ENCODE assay signal across 7 cellular contexts in the genomic region with DNA sequence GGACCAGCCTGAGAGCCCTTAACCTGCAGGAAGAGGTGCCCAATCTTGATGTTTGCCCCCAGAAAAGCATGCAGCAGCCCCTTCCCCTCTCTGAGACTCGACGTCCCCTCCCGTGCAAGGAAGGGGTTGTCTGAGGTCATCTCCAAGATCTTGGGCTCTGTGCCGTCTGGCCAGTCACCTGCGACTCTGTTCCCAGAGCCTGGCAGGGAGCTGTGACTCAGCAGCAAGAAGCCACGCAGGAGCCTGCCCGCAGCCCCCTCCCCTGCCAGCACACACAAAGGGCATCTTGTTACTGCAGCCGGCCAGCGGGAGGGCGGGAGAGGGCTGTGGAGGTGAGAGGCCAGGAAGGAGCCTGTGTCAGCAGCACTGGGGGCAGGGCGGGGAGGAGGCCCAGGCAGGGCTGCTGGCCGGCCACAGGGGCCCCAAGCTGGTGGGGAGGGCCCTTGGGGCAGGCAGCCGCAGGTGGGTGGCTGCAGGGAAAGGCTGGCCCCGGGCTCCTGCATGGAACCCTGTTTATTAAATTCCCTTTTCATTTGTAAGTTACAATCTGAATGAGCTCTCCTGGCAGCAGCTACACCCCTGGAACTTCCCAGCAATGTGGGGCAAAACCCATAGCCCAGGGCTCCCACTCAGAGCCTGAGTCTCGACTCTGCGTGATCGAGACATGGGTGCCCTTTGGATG.
A peak's percentile ranks its signal among the peaks of the same experiment; 100 is the strongest.
DNase-seq lines count a peak whose midpoint lies in the region; ATAC-seq and TF ChIP-seq lines count a peak whose summit lies in the region.

No MANE protein-coding gene starts in this region.

- H3K4me3 Mint-ChIP-seq in stimulated activated effector memory CD8-positive, alpha-beta T cell treated with anti-CD3 and anti-CD28 coated beads, Interleukin-12 subunit alpha, Interleukin-12 subunit beta, amount 100 ng/mL, for 72 hours: no peak overlapping the region
- no peak overlapping the region for H3K4me3 Mint-ChIP-seq in activated CD8-positive, alpha-beta memory T cell treated with anti-CD3 and anti-CD28 coated beads, Interleukin-2, amount 10 ng/mL, durations not matched to agents 7 days and 5 days

- no peaks in the 10 kb centered on the region for H3K9me3 Mint-ChIP-seq in stimulated activated effector memory CD8-positive, alpha-beta T cell treated with anti-CD3 and anti-CD28 coated beads, Interleukin-12 subunit alpha, Interleukin-12 subunit beta, amount 100 ng/mL, for 72 hours
- no peaks in the 10 kb centered on the region for H3K9me3 Mint-ChIP-seq in activated CD8-positive, alpha-beta memory T cell treated with anti-CD3 and anti-CD28 coated beads, Interleukin-2, amount 10 ng/mL, durations not matched to agents 7 days and 5 days (ENCODE audit: low read depth)

- H3K27me3 ChIP-seq in IMR-90 (ENCODE audit: control insufficient read depth, insufficient read depth, low read length) (no peaks in the 10 kb centered on the region), hepatocyte (no peaks in the 10 kb centered on the region)

- intact Hi-C loops in IMR-90 (cut with micrococcal nuclease) (no loop called here), lower leg skin (cut with DNase I; ENCODE audit: low total_unique reads) (no loop called here)

- H4K5ac ChIP-seq in IMR-90 (ENCODE audit: low read depth, low read length): peak overlapping the region; percentile 38

- CTCF ChIA-PET in IMR-90 (lab: Yijun Ruan, JAX): no interaction called here
- CTCF ChIA-PET in activated CD8-positive, alpha-beta memory T cell treated with anti-CD3 and anti-CD28 coated beads, Interleukin-2, amount 10 ng/mL, durations not matched to agents 7 days and 5 days (lab: Charles Lee): interaction anchor here (1.3 kb wide), 1 partner anchor 10 kb away, joined by 6 read pairs; no protein-coding TSS in a partner anchor

- TF ChIP-seq CTCF in IMR-90 (conservative IDR thresholded peaks at IDR 0.05; ENCODE audit: low read depth, low read length) (no peak), hepatocyte (IDR thresholded peaks at IDR 0.05; ENCODE audit: poor library complexity) (no peak), lower leg skin (IDR thresholded peaks at IDR 0.05) (no peak)

- H2BK5ac ChIP-seq in IMR-90 (ENCODE audit: low read depth, low read length, poor library complexity, severe bottlenecking): no peak overlapping the region

- no peak overlapping the region for H3K56ac ChIP-seq in IMR-90 (ENCODE audit: extremely low read depth, insufficient read depth, low read length)

- peak overlapping the region; percentile 89; the same call in 2 of the 3 replicates for H2BK15ac ChIP-seq in IMR-90 (ENCODE audit: low read depth, low read length)

- H3K9me3 ChIP-seq in IMR-90 (ENCODE audit: control insufficient read depth, insufficient read depth, low read length) (no peaks in the 10 kb centered on the region), hepatocyte (ENCODE audit: low read depth) (no peaks in the 10 kb centered on the region)

- no TSS peak for BruUV-seq in IMR-90 (replicated peaks; lab: Mats Ljungman, UMichigan)

- in situ Hi-C loops in IMR-90 (cut with MboI; ENCODE audit: low sequenced_read_pairs): no loop called here

- H2AFZ ChIP-seq in IMR-90 (replicated peaks; ENCODE audit: low read length, poor library complexity): peak overlapping the region; percentile 76
- H2AFZ ChIP-seq in hepatocyte: no peak overlapping the region

- no peak overlapping the region for H3K4me2 ChIP-seq in IMR-90 (ENCODE audit: low read depth, low read length)
- H3K4me2 ChIP-seq in hepatocyte: peak overlapping the region; percentile 37

- H3K4me1 Mint-ChIP-seq in stimulated activated effector memory CD8-positive, alpha-beta T cell treated with anti-CD3 and anti-CD28 coated beads, Interleukin-12 subunit alpha, Interleukin-12 subunit beta, amount 100 ng/mL, for 72 hours: no peaks in the 10 kb centered on the region
- no peaks in the 10 kb centered on the region for H3K4me1 Mint-ChIP-seq in activated CD8-positive, alpha-beta memory T cell treated with anti-CD3 and anti-CD28 coated beads, Interleukin-2, amount 10 ng/mL, durations not matched to agents 7 days and 5 days

- H3K27ac Mint-ChIP-seq in stimulated activated effector memory CD8-positive, alpha-beta T cell treated with anti-CD3 and anti-CD28 coated beads, Interleukin-12 subunit alpha, Interleukin-12 subunit beta, amount 100 ng/mL, for 72 hours: peak overlapping the region; percentile 23
- H3K27ac Mint-ChIP-seq in activated CD8-positive, alpha-beta memory T cell treated with anti-CD3 and anti-CD28 coated beads, Interleukin-2, amount 10 ng/mL, durations not matched to agents 7 days and 5 days: no peak overlapping the region

- H3K4ac ChIP-seq in IMR-90 (ENCODE audit: low read depth, low read length): peak overlapping the region; percentile 66

- H3K23ac ChIP-seq in IMR-90 (ENCODE audit: low read depth, low read length): no peak overlapping the region

- H3K79me1 ChIP-seq in IMR-90 (ENCODE audit: low read depth in 1 of 2, low read length in 2 of 2): no peaks in the 10 kb centered on the region; a peak in 1 of 4 replicates

- DNase-seq in IMR-90 (peak; percentile 60), SW480 (ENCODE audit: low spot score) (peak; percentile 91), hepatocyte (ENCODE audit: low spot score) (peak; percentile 80), lower leg skin (ENCODE audit: low spot score in 2 of 2) (no peak)
- no peak for DNase-seq in stimulated activated effector memory CD8-positive, alpha-beta T cell treated with anti-CD3 and anti-CD28 coated beads, Interleukin-12 subunit alpha, Interleukin-12 subunit beta, amount 100 ng/mL, for 72 hours (ENCODE audit: low spot score in 2 of 2)
- DNase-seq in activated CD8-positive, alpha-beta memory T cell treated with anti-CD3 and anti-CD28 coated beads, Interleukin-2, amount 10 ng/mL, durations not matched to agents 7 days and 5 days: no peak
- DNase-seq in activated CD4-positive, alpha-beta T cell treated with anti-CD3 and anti-CD28 coated beads for 1 hour: no peak

- H4K20me1 ChIP-seq in IMR-90 (ENCODE audit: insufficient read depth, low read length) (no peaks in the 10 kb centered on the region), hepatocyte (ENCODE audit: insufficient read depth, poor library complexity, severe bottlenecking) (no peaks in the 10 kb centered on the region)

- no peaks in the 10 kb centered on the region for H3K36me3 Mint-ChIP-seq in stimulated activated effector memory CD8-positive, alpha-beta T cell treated with anti-CD3 and anti-CD28 coated beads, Interleukin-12 subunit alpha, Interleukin-12 subunit beta, amount 100 ng/mL, for 72 hours
- no peaks in the 10 kb centered on the region for H3K36me3 Mint-ChIP-seq in activated CD8-positive, alpha-beta memory T cell treated with anti-CD3 and anti-CD28 coated beads, Interleukin-2, amount 10 ng/mL, durations not matched to agents 7 days and 5 days

- H3K4me1 ChIP-seq in IMR-90 (ENCODE audit: control insufficient read depth, insufficient read depth, low read length): peaks cover 17% of the 10 kb centered on the region
- peaks cover 23% of the 10 kb centered on the region for H3K4me1 ChIP-seq in hepatocyte (ENCODE audit: insufficient read depth)

- H3K79me2 ChIP-seq in hepatocyte: no peaks in the 10 kb centered on the region

- H2AK5ac ChIP-seq in IMR-90 (ENCODE audit: low read depth, low read length): peak overlapping the region; percentile 83

- peak overlapping the region; percentile 79 for H3K14ac ChIP-seq in IMR-90 (replicated peaks; ENCODE audit: low read depth, low read length)

- H2AK9ac ChIP-seq in IMR-90 (replicated peaks; ENCODE audit: low read depth, low read length, poor library complexity): peak overlapping the region; percentile 67

- peak; percentile 13; the same call in 1 of the 2 replicates for TF ChIP-seq RAD21 in IMR-90 (IDR thresholded peaks at IDR 0.05; ENCODE audit: low read length)

- H3K9me1 ChIP-seq in IMR-90 (ENCODE audit: insufficient read depth, low read length): peaks cover 4% of the 10 kb centered on the region

- H3K4me3 ChIP-seq in IMR-90 (ENCODE audit: insufficient read depth, low read depth, low read length) (no peak overlapping the region), hepatocyte (no peak overlapping the region), lower leg skin (ENCODE audit: low read depth, poor library complexity, severe bottlenecking) (no peak overlapping the region)

- H3K9ac ChIP-seq in IMR-90 (ENCODE audit: low read depth, low read length): no peak overlapping the region

- peak overlapping the region; percentile 70 for H4K91ac ChIP-seq in IMR-90 (ENCODE audit: insufficient read depth, low read depth, low read length)

- peak overlapping the region; percentile 80; the same call in 1 of the 2 replicates for H2BK20ac ChIP-seq in IMR-90 (ENCODE audit: low read depth, low read length)

- peak; percentile 60 for ATAC-seq in IMR-90 (ENCODE audit: low read depth)
- ATAC-seq in stimulated activated effector memory CD8-positive, alpha-beta T cell treated with anti-CD3 and anti-CD28 coated beads, Interleukin-12 subunit alpha, Interleukin-12 subunit beta, amount 100 ng/mL, for 72 hours: no peak
- no peak for ATAC-seq in activated CD8-positive, alpha-beta memory T cell treated with anti-CD3 and anti-CD28 coated beads, Interleukin-2, amount 10 ng/mL, durations not matched to agents 7 days and 5 days

- peak overlapping the region; percentile 25 to 60; a peak in 2 of 4 replicates for H4K8ac ChIP-seq in IMR-90 (ENCODE audit: low read depth in 2 of 2, low read length in 2 of 2)

- dilution Hi-C loops in IMR-90 (cut with HindIII; ENCODE audit: low sequenced_read_pairs, unreplicated experiment): no loop called here

- H3K27ac ChIP-seq in IMR-90 (ENCODE audit: insufficient read depth, low read length): no peak overlapping the region; the same call in 1 of the 2 replicates
- H3K27ac ChIP-seq in hepatocyte: peak overlapping the region; percentile 35

- H3K36me3 ChIP-seq in IMR-90 (ENCODE audit: control insufficient read depth, insufficient read depth, low read length): no peaks in the 10 kb centered on the region
- H3K36me3 ChIP-seq in hepatocyte (replicated peaks; ENCODE audit: insufficient read depth, low read depth): no peaks in the 10 kb centered on the region

- POLR2A ChIA-PET in IMR-90 (lab: Charles Lee; ENCODE audit: unreplicated experiment): no interaction called here

- H2BK120ac ChIP-seq in IMR-90 (ENCODE audit: low read depth, low read length): peak overlapping the region; percentile 4

- TF ChIP-seq POLR2A in IMR-90 (IDR thresholded peaks at IDR 0.05; ENCODE audit: low read depth, low read length) (no peak), lower leg skin (IDR thresholded peaks at IDR 0.05) (no peak)

- H3K18ac ChIP-seq in IMR-90 (ENCODE audit: low read depth, low read length): peak overlapping the region; percentile 83; the same call in 1 of the 2 replicates

- no peaks in the 10 kb centered on the region for H3K27me3 Mint-ChIP-seq in activated CD8-positive, alpha-beta memory T cell treated with anti-CD3 and anti-CD28 coated beads, Interleukin-2, amount 10 ng/mL, durations not matched to agents 7 days and 5 days

- H3K9me2 ChIP-seq in hepatocyte (replicated peaks; ENCODE audit: insufficient read depth): no peaks in the 10 kb centered on the region

- WGBS in IMR-90 (ENCODE audit: extremely low coverage in 2 of 2, insufficient read length in 1 of 2), 2 experiments: no CpG with 5 or more reads among the region's 17 CpGs
- 29% methylated on average over 16 of the region's 17 CpGs for WGBS in hepatocyte (ENCODE audit: low lambda C conversion rate, missing lambda C conversion rate)
- 42 to 47% methylated on average over 16 to 17 of the region's 17 CpGs for WGBS in lower leg skin, 2 donors

TF ChIP-seq in IMR-90, 13 proteins besides CTCF, POLR2A, EP300 and RAD21 (continues in another document):
- peak; percentile 66 for TF ChIP-seq FOS (IDR thresholded peaks at IDR 0.05; ENCODE audit: low read depth, low read length)

Comparison
In these comparisons a context has a peak if more than half of its experiments do, and no peak if none do; other contexts are left out.
1. DNase-seq: peak in IMR-90 (single experiment), SW480 (single experiment) and hepatocyte (single experiment); none in stimulated activated effector memory CD8-positive, alpha-beta T cell treated with anti-CD3 and anti-CD28 coated beads, Interleukin-12 subunit alpha, Interleukin-12 subunit beta, amount 100 ng/mL, for 72 hours (0 of 2), activated CD8-positive, alpha-beta memory T cell treated with anti-CD3 and anti-CD28 coated beads, Interleukin-2, amount 10 ng/mL, durations not matched to agents 7 days and 5 days (single experiment), activated CD4-positive, alpha-beta T cell treated with anti-CD3 and anti-CD28 coated beads for 1 hour (single experiment) and lower leg skin (0 of 2).